In the genomic region with DNA sequence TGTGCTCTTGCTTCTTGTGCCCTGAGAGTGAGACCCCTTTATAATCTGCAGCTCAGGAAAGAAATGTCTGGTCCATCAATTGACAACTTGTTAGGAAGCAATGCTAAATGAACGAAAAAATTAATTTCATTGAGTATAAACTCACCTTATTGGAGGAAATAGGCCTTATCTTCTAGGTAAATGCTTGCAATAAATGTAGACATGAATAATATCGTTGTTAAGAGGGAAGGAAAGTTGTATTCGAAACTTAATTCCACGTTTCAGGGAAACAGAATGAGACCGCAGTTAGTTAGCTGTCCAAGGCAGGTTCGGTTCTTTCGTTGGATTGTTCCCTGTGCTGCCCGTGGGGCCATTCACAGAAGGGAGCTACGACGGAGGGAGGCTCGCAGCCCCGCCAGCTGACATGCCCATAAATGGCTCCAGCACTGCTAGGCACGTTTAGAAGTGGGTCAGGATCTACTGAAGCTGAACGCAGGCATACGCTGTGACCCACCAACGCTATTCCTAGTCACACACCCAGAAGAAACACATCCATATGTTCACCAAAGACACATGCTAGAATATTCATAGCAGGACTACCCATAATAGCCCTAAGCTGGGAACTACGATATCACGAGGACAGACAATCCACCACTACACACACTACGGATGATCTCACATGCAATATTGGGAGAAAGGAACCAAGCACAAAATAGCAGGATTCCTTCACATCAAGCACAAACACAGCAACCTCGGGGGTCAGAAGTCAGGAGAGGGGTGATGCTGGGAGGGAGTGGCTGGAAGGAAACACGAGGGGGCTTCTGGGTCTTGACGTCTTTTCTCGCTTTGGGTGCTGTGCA, we compare ENCODE assay signal across 18 cellular contexts. TPM values are rescaled to one million over a fixed set of nuclear protein-coding genes. Genes with fewer than 3 reads are reported as not detected.
A peak's percentile ranks its signal among the peaks of the same experiment; 100 is the strongest.
DNase-seq lines count a peak whose midpoint lies in the region; ATAC-seq and TF ChIP-seq lines count a peak whose summit lies in the region.
"Had no signal": no experiment of that assay in that cellular context is flagged by ENCODE, and none has a peak within 500 bp of the region (broad histone marks: within the 10 kb centered on the region; RNA-seq: fewer than 3 reads in every experiment).

No MANE protein-coding gene starts in this region.

- H2AFZ ChIP-seq in SK-N-SH (ENCODE audit: low read depth) (no peak overlapping the region), osteoblast (ENCODE audit: low read length) (no peak overlapping the region)

- H3K4me1 ChIP-seq in SK-N-SH (ENCODE audit: control insufficient read depth in 1 of 2, insufficient read depth in 2 of 2, low read depth in 1 of 2, low read length in 1 of 2) (peaks cover 0 to 6% of the 10 kb centered on the region in 2 experiments; a peak in 2 of 4 replicates), heart left ventricle (peaks cover 0 to 9% (median 0%) of the 10 kb centered on the region in 12 donors), osteoblast (ENCODE audit: insufficient read depth, low read length) (peaks cover 9% of the 10 kb centered on the region)
- H3K4me1 ChIP-seq: breast epithelium, HAP-1 had no signal

- intact Hi-C loops in heart left ventricle (cut with DNase I): loop anchor here in 2 of 10 donors (5.0 to 10.0 kb wide), 2 partner anchors 171 to 173 kb away; partner anchors contain the start of gene ENAH (in 1 of the 2)

- WGBS in SK-N-SH (ENCODE audit: low lambda C conversion rate): 75% methylated on average over 18 of the region's 23 CpGs
- 56 to 65% (median 60%) methylated on average over 22 to 23 of the region's 23 CpGs for WGBS in heart left ventricle, 4 donors

- H4K20me1 ChIP-seq in SK-N-SH (ENCODE audit: insufficient read depth): no peaks in the 10 kb centered on the region
- H4K20me1 ChIP-seq in osteoblast (ENCODE audit: insufficient read depth, low read length): peaks cover 13% of the 10 kb centered on the region

- POLR2A ChIA-PET in SK-N-SH (lab: Yijun Ruan, JAX): no interaction called here

- H3K9me3 ChIP-seq in SK-N-SH (no peaks in the 10 kb centered on the region), heart left ventricle (no peaks in the 10 kb centered on the region), osteoblast (ENCODE audit: low read depth, low read length) (no peaks in the 10 kb centered on the region)
- H3K9me3 ChIP-seq: breast epithelium, HAP-1, suprapubic skin had no signal

- CTCF ChIA-PET in SK-N-SH (lab: Yijun Ruan, JAX): interaction anchor here (1.2 to 19.4 kb wide), 4 partner anchors 9 to 494 kb away, joined by 3 to 473 read pairs (median 41); partner anchors contain the start of gene SRP9

- ATAC-seq in heart left ventricle: peak; percentile 57 to 82 (median 71)
- no peak for ATAC-seq in GM18909 (IDR thresholded peaks at IDR 0.05; ENCODE audit: poor library complexity, unreplicated experiment)
- no peak for ATAC-seq in GM21515 (IDR thresholded peaks at IDR 0.05; ENCODE audit: unreplicated experiment)
- ATAC-seq: activated CD8-positive, alpha-beta memory T cell treated with anti-CD3 and anti-CD28 coated beads, Interleukin-2, amount 10 ng/mL, durations not matched to agents 7 days and 5 days; naive thymus-derived CD8-positive, alpha-beta T cell; Panc1 had no signal

- no peak for TF ChIP-seq EP300 in SK-N-SH (IDR thresholded peaks at IDR 0.05; ENCODE audit: borderline replicate concordance in 1 of 2, low read depth in 1 of 2, low read length in 1 of 2)

- no peak overlapping the region for H3K27ac ChIP-seq in SK-N-SH (ENCODE audit: low read depth in 2 of 2, low read length in 1 of 2)
- peak overlapping the region in 1 of 12 donors; percentile 46 for H3K27ac ChIP-seq in heart left ventricle
- H3K27ac ChIP-seq in osteoblast (ENCODE audit: low read depth, low read length): no peak overlapping the region
- H3K27ac ChIP-seq: breast epithelium, suprapubic skin had no signal

- no peak for TF ChIP-seq POLR2A in heart left ventricle (IDR thresholded peaks at IDR 0.05)

- no peak overlapping the region for H3K4me2 ChIP-seq in SK-N-SH
- H3K4me2 ChIP-seq in osteoblast (ENCODE audit: insufficient read depth, low read length): no peak overlapping the region

- no peaks in the 10 kb centered on the region for H3K9me2 ChIP-seq in SK-N-SH

- DNase-seq in Ammon's horn (ENCODE audit: low spot score): peak; percentile 40
- DNase-seq in SK-N-SH: no peak
- no peak for DNase-seq in heart left ventricle
- DNase-seq in osteoblast (ENCODE audit: insufficient read length, low spot score, missing footprints): peak; percentile 48
- DNase-seq in middle frontal gyrus (ENCODE audit: extremely low spot score, low spot score): no peak
- no peak for DNase-seq in HCEC 1CT
- DNase-seq: activated CD8-positive, alpha-beta memory T cell treated with anti-CD3 and anti-CD28 coated beads, Interleukin-2, amount 10 ng/mL, durations not matched to agents 7 days and 5 days; CD4-positive, alpha-beta memory T cell; dermis blood vessel endothelial cell; naive thymus-derived CD8-positive, alpha-beta T cell; NCI-H1436 treated with DMSO at 0.1 percent for 48 hours; NCI-H345 had no signal

- H3F3A ChIP-seq in SK-N-SH (replicated peaks; ENCODE audit: insufficient read depth): peaks cover 18% of the 10 kb centered on the region

- TF ChIP-seq RAD21 in SK-N-SH (IDR thresholded peaks at IDR 0.05; ENCODE audit: low read length): no peak

- peaks cover 0 to 8% of the 10 kb centered on the region in 2 experiments for H3K36me3 ChIP-seq in SK-N-SH (replicated peaks in 1 of 2; ENCODE audit: control insufficient read depth in 1 of 2, insufficient read depth in 2 of 2, low read length in 1 of 2)
- no peaks in the 10 kb centered on the region for H3K36me3 ChIP-seq in heart left ventricle
- no peaks in the 10 kb centered on the region for H3K36me3 ChIP-seq in osteoblast (ENCODE audit: insufficient read depth, low read length)
- H3K36me3 ChIP-seq: breast epithelium, HAP-1, suprapubic skin had no signal

- no peak overlapping the region for H3K9ac ChIP-seq in SK-N-SH

- TF ChIP-seq CTCF in SK-N-SH (IDR thresholded peaks at IDR 0.05) (no peak), heart left ventricle (IDR thresholded peaks at IDR 0.05) (no peak), osteoblast (IDR thresholded peaks at IDR 0.05; ENCODE audit: extremely low read depth, low read depth, low read length) (no peak)

- H3K79me2 ChIP-seq in SK-N-SH (ENCODE audit: insufficient read depth) (no peaks in the 10 kb centered on the region), osteoblast (ENCODE audit: insufficient read depth, low read length) (no peaks in the 10 kb centered on the region)

- H3K4me3 ChIP-seq in SK-N-SH (ENCODE audit: low read depth in 2 of 2, low read length in 1 of 2): no peak overlapping the region
- H3K4me3 ChIP-seq in heart left ventricle: peak overlapping the region in 3 of 12 donors; percentile 8 to 22 (median 18)
- H3K4me3 ChIP-seq in osteoblast (ENCODE audit: insufficient read depth, low read length): no peak overlapping the region
- H3K4me3 ChIP-seq: breast epithelium, HAP-1, suprapubic skin had no signal

- H3K27me3 ChIP-seq in SK-N-SH (ENCODE audit: insufficient read depth): no peaks in the 10 kb centered on the region
- no peaks in the 10 kb centered on the region for H3K27me3 ChIP-seq in heart left ventricle
- no peaks in the 10 kb centered on the region for H3K27me3 ChIP-seq in osteoblast (ENCODE audit: insufficient read depth, low read length)
- H3K27me3 ChIP-seq: breast epithelium, suprapubic skin had no signal

TF ChIP-seq in SK-N-SH, 30 proteins besides CTCF, POLR2A, EP300 and RAD21:
- no peak for TF ChIP-seq JUND (IDR thresholded peaks at IDR 0.05)
- TF ChIP-seq POLR2AphosphoS5 (IDR thresholded peaks at IDR 0.05; ENCODE audit: low read depth, low read length): peak; percentile 7; the same call in 1 of the 2 replicates
- no peak for TF ChIP-seq ZBTB33 (IDR thresholded peaks at IDR 0.05; ENCODE audit: borderline replicate concordance, low read depth)

RNA-seq across cellular contexts. Expression of gene LBR, which starts 56.2 kb away (rescaled TPM):
- polyA plus RNA-seq in SK-N-SH (2012; rRNA removed) (10.6 and 11.7 TPM in 2 replicates), heart left ventricle (1 to 10 TPM; 4.3 to 7.5 TPM)
- polyA plus RNA-seq in SK-N-SH (2012; cell fraction: cytosol; rRNA removed): 10.0 and 10.7 TPM in 2 replicates
- 19.0 and 22.4 TPM in 2 replicates for polyA plus RNA-seq in SK-N-SH (2012; cell fraction: nucleus; rRNA removed)
- total RNA-seq in heart left ventricle (10 to 100 TPM in 4 of 9 donors, 1 to 10 TPM in 5; 6.8 to 37.8 (median 9.7) TPM), osteoblast (25.3 and 30.4 TPM in 2 replicates)

Comparison
In these comparisons a context has a peak if more than half of its experiments do, and no peak if none do; other contexts are left out.
1. DNase-seq: peak in Ammon's horn (single experiment) and osteoblast (single experiment); none in SK-N-SH (single experiment), heart left ventricle (0 of 5), middle frontal gyrus (single experiment) and HCEC 1CT (single experiment).
2. ATAC-seq: peak in heart left ventricle (4 of 4); none in GM18909 (single experiment) and GM21515 (single experiment).